In the genomic region with DNA sequence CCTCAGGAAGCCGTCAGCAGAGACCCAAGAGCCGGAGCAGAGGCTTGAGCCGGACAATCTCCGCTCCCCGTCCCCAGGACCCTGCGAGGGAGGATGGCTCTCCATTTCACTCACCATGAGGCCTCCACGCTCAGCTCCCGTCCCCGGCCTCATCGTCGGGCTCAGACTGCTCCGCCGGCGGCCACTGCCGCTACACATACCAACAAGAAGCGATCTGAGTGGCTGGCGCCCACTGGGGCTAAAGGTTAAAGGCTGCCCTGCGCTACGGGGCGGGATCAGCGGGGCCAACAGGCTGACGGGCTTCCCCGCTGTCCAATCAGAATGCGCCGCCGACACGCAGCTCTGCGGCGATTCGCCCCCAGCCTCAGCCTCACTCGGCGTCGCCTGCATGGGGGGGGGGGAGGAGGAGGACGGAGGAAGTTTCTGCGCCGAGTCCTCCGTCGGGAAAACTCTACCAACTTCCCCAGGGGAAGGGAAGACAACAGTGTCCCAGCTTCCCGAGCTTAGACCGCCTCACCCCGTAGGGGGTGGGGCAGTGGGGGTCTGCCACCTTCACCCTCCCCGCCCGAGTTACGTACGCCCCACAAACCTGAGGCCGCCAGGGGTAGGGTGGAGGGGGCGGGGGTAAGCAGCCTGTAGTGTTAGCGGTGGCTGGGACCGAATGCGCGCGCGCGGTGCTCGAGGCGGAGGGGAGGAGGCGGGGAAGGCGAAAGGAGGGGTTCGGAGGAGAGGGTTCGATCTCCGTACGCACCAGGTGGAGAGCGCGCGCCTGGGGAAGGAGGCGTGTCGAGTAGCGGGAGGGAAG, we compare ENCODE assay signal across 1 cellular context.
TF ChIP-seq lines count a peak whose summit lies in the region.

A gene (minus strand): TSS at position 220 of the 805 bp plus-strand sequence. CDS start 22 bp downstream, at position 198.

TF ChIP-seq in HepG2, 621 proteins besides CTCF, POLR2A, EP300 and RAD21 (continued from another document):
- TF ChIP-seq CENPT (CRISPR knock-in tag; IDR thresholded peaks at IDR 0.05; ENCODE audit: low read depth) (no peak), BORCS8-MEF2B (CRISPR knock-in tag; IDR thresholded peaks at IDR 0.05) (peak; percentile 70), NFRKB (IDR thresholded peaks at IDR 0.05) (no peak; the same call in 1 of the 2 replicates), RNF2 (conservative IDR thresholded peaks at IDR 0.05; ENCODE audit: low read depth) (0 out of 2 replicates have a peak, but pooled peaks have one; percentile 46), NPAS2 (CRISPR knock-in tag; IDR thresholded peaks at IDR 0.05; ENCODE audit: borderline replicate concordance) (no peak), SRF (IDR thresholded peaks at IDR 0.05; ENCODE audit: low read depth, low read length) (no peak), ZNF670 (CRISPR knock-in tag; IDR thresholded peaks at IDR 0.05; ENCODE audit: borderline replicate concordance) (peak; percentile 79), ZNF773 (CRISPR knock-in tag; IDR thresholded peaks at IDR 0.05; ENCODE audit: borderline replicate concordance) (no peak), FOXP1 (IDR thresholded peaks at IDR 0.05) (no peak; the same call in 1 of the 2 replicates), FOXP1 (CRISPR knock-in tag; IDR thresholded peaks at IDR 0.05) (no peak; the same call in 1 of the 2 replicates), TRIM24 (CRISPR knock-in tag; IDR thresholded peaks at IDR 0.05) (no peak), TBL1XR1 (IDR thresholded peaks at IDR 0.05; ENCODE audit: borderline replicate concordance, low read length, partially characterized antibody) (peak; percentile 56), YY1 (IDR thresholded peaks at IDR 0.05; ENCODE audit: insufficient read depth, insufficient replicate concordance, low read depth, low read length) (peak; percentile 82), DNMT3B (CRISPR knock-in tag; conservative IDR thresholded peaks at IDR 0.05) (no peak), ZNF746 (CRISPR knock-in tag; IDR thresholded peaks at IDR 0.05) (peak; percentile 89), CHD2 (IDR thresholded peaks at IDR 0.05; ENCODE audit: low read depth, low read length) (peak; percentile 78), KMT2A (CRISPR knock-in tag; IDR thresholded peaks at IDR 0.05) (peak; percentile 97), HNF4G (IDR thresholded peaks at IDR 0.05; ENCODE audit: borderline replicate concordance, low read depth, low read length) (peak; percentile 72), HNF4G (CRISPR knock-in tag; IDR thresholded peaks at IDR 0.05; ENCODE audit: borderline replicate concordance, low read depth) (peak; percentile 12; the same call in 1 of the 2 replicates), ZNF501 (CRISPR knock-in tag; IDR thresholded peaks at IDR 0.05) (peak; percentile 81), NCOR1 (IDR thresholded peaks at IDR 0.05; ENCODE audit: borderline replicate concordance, low read length) (peak; percentile 68), ZMAT3 (CRISPR knock-in tag; conservative IDR thresholded peaks at IDR 0.05) (no peak; the same call in 1 of the 2 replicates)
- TF ChIP-seq, protein P1, sequence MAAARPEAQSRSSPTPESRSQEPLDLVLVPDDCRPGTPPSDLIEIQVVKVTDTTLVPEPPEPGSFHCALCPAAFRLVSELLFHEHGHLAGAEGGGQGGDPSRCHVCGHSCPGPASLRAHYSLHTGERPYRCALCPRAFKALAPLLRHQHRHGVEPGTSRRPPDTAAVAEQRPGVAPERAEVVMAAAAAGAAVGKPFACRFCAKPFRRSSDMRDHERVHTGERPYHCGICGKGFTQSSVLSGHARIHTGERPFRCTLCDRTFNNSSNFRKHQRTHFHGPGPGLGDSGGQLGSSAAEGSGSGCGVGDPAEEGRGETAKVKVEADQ (CRISPR knock-in tag; IDR thresholded peaks at IDR 0.05; ENCODE audit: borderline replicate concordance): 0 out of 2 replicates have a peak, but pooled peaks have one; percentile 91
- TF ChIP-seq, protein P2, sequence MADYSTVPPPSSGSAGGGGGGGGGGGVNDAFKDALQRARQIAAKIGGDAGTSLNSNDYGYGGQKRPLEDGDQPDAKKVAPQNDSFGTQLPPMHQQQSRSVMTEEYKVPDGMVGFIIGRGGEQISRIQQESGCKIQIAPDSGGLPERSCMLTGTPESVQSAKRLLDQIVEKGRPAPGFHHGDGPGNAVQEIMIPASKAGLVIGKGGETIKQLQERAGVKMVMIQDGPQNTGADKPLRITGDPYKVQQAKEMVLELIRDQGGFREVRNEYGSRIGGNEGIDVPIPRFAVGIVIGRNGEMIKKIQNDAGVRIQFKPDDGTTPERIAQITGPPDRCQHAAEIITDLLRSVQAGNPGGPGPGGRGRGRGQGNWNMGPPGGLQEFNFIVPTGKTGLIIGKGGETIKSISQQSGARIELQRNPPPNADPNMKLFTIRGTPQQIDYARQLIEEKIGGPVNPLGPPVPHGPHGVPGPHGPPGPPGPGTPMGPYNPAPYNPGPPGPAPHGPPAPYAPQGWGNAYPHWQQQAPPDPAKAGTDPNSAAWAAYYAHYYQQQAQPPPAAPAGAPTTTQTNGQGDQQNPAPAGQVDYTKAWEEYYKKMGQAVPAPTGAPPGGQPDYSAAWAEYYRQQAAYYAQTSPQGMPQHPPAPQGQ (CRISPR knock-in tag; IDR thresholded peaks at IDR 0.05; ENCODE audit: borderline replicate concordance): peak; percentile 74; the same call in 1 of the 2 replicates
- TF ChIP-seq, protein P3, sequence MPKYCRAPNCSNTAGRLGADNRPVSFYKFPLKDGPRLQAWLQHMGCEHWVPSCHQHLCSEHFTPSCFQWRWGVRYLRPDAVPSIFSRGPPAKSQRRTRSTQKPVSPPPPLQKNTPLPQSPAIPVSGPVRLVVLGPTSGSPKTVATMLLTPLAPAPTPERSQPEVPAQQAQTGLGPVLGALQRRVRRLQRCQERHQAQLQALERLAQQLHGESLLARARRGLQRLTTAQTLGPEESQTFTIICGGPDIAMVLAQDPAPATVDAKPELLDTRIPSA (CRISPR knock-in tag; IDR thresholded peaks at IDR 0.05; ENCODE audit: borderline replicate concordance): peak; percentile 69; the same call in 1 of the 2 replicates
- TF ChIP-seq, protein P4, sequence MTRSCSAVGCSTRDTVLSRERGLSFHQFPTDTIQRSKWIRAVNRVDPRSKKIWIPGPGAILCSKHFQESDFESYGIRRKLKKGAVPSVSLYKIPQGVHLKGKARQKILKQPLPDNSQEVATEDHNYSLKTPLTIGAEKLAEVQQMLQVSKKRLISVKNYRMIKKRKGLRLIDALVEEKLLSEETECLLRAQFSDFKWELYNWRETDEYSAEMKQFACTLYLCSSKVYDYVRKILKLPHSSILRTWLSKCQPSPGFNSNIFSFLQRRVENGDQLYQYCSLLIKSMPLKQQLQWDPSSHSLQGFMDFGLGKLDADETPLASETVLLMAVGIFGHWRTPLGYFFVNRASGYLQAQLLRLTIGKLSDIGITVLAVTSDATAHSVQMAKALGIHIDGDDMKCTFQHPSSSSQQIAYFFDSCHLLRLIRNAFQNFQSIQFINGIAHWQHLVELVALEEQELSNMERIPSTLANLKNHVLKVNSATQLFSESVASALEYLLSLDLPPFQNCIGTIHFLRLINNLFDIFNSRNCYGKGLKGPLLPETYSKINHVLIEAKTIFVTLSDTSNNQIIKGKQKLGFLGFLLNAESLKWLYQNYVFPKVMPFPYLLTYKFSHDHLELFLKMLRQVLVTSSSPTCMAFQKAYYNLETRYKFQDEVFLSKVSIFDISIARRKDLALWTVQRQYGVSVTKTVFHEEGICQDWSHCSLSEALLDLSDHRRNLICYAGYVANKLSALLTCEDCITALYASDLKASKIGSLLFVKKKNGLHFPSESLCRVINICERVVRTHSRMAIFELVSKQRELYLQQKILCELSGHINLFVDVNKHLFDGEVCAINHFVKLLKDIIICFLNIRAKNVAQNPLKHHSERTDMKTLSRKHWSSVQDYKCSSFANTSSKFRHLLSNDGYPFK (CRISPR knock-in tag; IDR thresholded peaks at IDR 0.05; ENCODE audit: borderline replicate concordance): peak; percentile 88
TF ChIP-seq in HepG2: peak in this region for 335.
